Comparison of ENCODE assay signal across 17 cellular contexts in the genomic region with DNA sequence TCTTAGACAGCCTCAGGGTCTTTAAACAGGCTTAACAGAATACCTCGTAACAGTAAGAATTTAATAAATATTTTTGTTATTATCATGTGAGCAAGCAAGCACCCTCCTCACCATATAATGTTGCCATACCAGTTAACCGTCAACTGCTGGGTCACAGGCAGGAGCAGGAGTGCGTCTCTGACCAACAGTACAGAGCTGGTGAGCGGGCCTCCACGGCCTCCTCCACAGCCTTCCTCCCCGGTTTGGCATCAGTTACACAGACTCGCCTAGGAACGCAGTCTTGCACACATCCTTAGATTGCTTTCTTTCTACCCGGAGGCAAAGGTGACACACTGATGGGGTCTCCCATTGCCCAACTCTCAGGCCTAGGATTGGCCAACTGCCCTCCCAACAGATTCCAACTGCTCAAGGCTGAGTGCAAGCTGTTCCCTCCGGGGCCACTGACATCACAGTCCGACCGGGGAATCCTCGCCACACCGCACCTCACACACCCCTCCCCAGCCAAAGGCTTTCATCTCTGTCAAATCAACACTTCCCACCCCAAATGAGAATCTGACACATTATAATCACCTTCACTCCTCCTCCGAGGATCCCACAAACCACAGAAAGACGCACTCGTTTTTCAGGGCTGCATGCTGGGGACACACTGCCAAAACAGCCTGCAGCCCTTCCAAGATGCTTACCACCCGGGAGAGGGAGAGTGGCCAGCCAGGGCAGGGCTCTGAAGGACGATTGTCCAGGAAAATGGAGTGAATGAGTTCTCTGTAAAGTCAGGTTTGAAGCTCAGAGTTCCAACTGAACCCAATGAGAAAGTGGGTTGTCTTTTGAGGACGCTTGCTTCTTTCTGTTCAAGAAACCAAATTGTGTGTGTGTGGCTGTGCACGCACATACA.
"Had no signal": no experiment of that assay in that cellular context is flagged by ENCODE, and none has a peak within 500 bp of the region (broad histone marks: within the 10 kb centered on the region; RNA-seq: fewer than 3 reads in every experiment).

No MANE protein-coding gene starts in this region.

- H3K9ac ChIP-seq: parathyroid adenoma had no signal

- ATAC-seq: activated CD4-positive, CD25-positive, alpha-beta regulatory T cell treated with anti-CD3 and anti-CD28 coated beads, Interleukin-2, amount 50 U/mL, for 24 hours; activated CD8-positive, alpha-beta T cell treated with anti-CD3 and anti-CD28 coated beads, Interleukin-2, amount 10 ng/mL, durations not matched to agents 7 days and 5 days; activated T-cell treated with anti-CD3 and anti-CD28 coated beads, Interleukin-2, amount 50 U/mL, for 4 hours; foreskin keratinocyte; left lung; naive thymus-derived CD4-positive, alpha-beta T cell; stimulated activated naive B cell treated with anti-CD40 and anti-IgM and Interleukin-4, amounts not matched to agents 10 μg/mL and 1 μg/mL and 100 μg/mL, for 72 hours had no signal

- H3K27me3 ChIP-seq: breast epithelium, dorsolateral prefrontal cortex, foreskin keratinocyte, left lung, neutrophil, tibial artery had no signal

- H3K27me3 Mint-ChIP-seq: activated CD4-positive, alpha-beta T cell treated with anti-CD3 and anti-CD28 coated beads, Interleukin-2, amount 10 ng/mL, durations not matched to agents 7 days and 5 days; naive thymus-derived CD4-positive, alpha-beta T cell; stimulated activated naive B cell treated with anti-CD40 and anti-IgM and Interleukin-4, amounts not matched to agents 10 μg/mL and 1 μg/mL and 100 μg/mL, for 72 hours had no signal

- H3K27ac Mint-ChIP-seq: activated CD4-positive, alpha-beta T cell treated with anti-CD3 and anti-CD28 coated beads, Interleukin-2, amount 10 ng/mL, durations not matched to agents 7 days and 5 days; activated CD8-positive, alpha-beta T cell treated with anti-CD3 and anti-CD28 coated beads, Interleukin-2, amount 10 ng/mL, durations not matched to agents 7 days and 5 days; naive thymus-derived CD4-positive, alpha-beta T cell; stimulated activated naive B cell treated with anti-CD40 and anti-IgM and Interleukin-4, amounts not matched to agents 10 μg/mL and 1 μg/mL and 100 μg/mL, for 72 hours had no signal

- H2AFZ ChIP-seq: parathyroid adenoma had no signal

- H3K36me3 Mint-ChIP-seq: naive thymus-derived CD4-positive, alpha-beta T cell; stimulated activated naive B cell treated with anti-CD40 and anti-IgM and Interleukin-4, amounts not matched to agents 10 μg/mL and 1 μg/mL and 100 μg/mL, for 72 hours had no signal

- H3K79me2 ChIP-seq: parathyroid adenoma had no signal

- H3K36me3 ChIP-seq: breast epithelium, left lung, neutrophil, tibial artery had no signal

- DNase-seq: activated CD4-positive, alpha-beta T cell treated with anti-CD3 and anti-CD28 coated beads, Interleukin-2, amount 10 ng/mL, durations not matched to agents 7 days and 5 days; activated CD8-positive, alpha-beta T cell treated with anti-CD3 and anti-CD28 coated beads, Interleukin-2, amount 10 ng/mL, durations not matched to agents 7 days and 5 days; activated effector memory CD4-positive, alpha-beta T cell treated with Interleukin-2 at 50 U/mL for 16 hours; activated naive CD4-positive, alpha-beta T cell treated with anti-CD3 and anti-CD28 coated beads, Interleukin-2, amount 50 U/mL, for 16 hours; activated T-cell treated with anti-CD3 and anti-CD28 coated beads, Interleukin-2, amount 50 U/mL, for 4 hours; foreskin keratinocyte; left lung; mesenchymal stem cell; naive thymus-derived CD4-positive, alpha-beta T cell; stimulated activated naive B cell treated with anti-CD40 and anti-IgM and Interleukin-4, amounts not matched to agents 10 μg/mL and 1 μg/mL and 100 μg/mL, for 72 hours; T1000; tibial artery had no signal

- H3K4me3 Mint-ChIP-seq: activated CD4-positive, alpha-beta T cell treated with anti-CD3 and anti-CD28 coated beads, Interleukin-2, amount 10 ng/mL, durations not matched to agents 7 days and 5 days; activated CD8-positive, alpha-beta T cell treated with anti-CD3 and anti-CD28 coated beads, Interleukin-2, amount 10 ng/mL, durations not matched to agents 7 days and 5 days; activated T-cell treated with anti-CD3 and anti-CD28 coated beads, Interleukin-2, amount 50 U/mL, for 4 hours; naive thymus-derived CD4-positive, alpha-beta T cell; stimulated activated naive B cell treated with anti-CD40 and anti-IgM and Interleukin-4, amounts not matched to agents 10 μg/mL and 1 μg/mL and 100 μg/mL, for 72 hours had no signal

- H3K27ac ChIP-seq: breast epithelium, foreskin keratinocyte, left lung, neutrophil, parathyroid adenoma, tibial artery had no signal

- H3K9me3 ChIP-seq: breast epithelium, left lung, neutrophil, tibial artery had no signal

- H3K4me1 Mint-ChIP-seq: activated CD4-positive, alpha-beta T cell treated with anti-CD3 and anti-CD28 coated beads, Interleukin-2, amount 10 ng/mL, durations not matched to agents 7 days and 5 days; naive thymus-derived CD4-positive, alpha-beta T cell; stimulated activated naive B cell treated with anti-CD40 and anti-IgM and Interleukin-4, amounts not matched to agents 10 μg/mL and 1 μg/mL and 100 μg/mL, for 72 hours had no signal

- H3K4me3 ChIP-seq: breast epithelium, left lung, tibial artery had no signal

- H3K4me1 ChIP-seq: breast epithelium, foreskin keratinocyte, left lung, parathyroid adenoma, tibial artery had no signal

- H3K9me3 Mint-ChIP-seq: activated CD4-positive, alpha-beta T cell treated with anti-CD3 and anti-CD28 coated beads, Interleukin-2, amount 10 ng/mL, durations not matched to agents 7 days and 5 days had no signal
